Comparison of ENCODE assay signal across 34 cellular contexts in genomic region chr2:75018162-75018561, GRCh38. TPM values are rescaled to one million over a fixed set of nuclear protein-coding genes. Genes with fewer than 3 reads are reported as not detected.
DNase-seq lines count a peak whose midpoint lies in the region; ATAC-seq and TF ChIP-seq lines count a peak whose summit lies in the region.
"Had no signal": no experiment of that assay in that cellular context is flagged by ENCODE, and none has a peak within 500 bp of the region (broad histone marks: within the 10 kb centered on the region; RNA-seq: fewer than 3 reads in every experiment).

No MANE protein-coding gene starts in this region.

- H3K27me3 ChIP-seq in right atrium auricular region: no peaks in the 10 kb centered on the region
- H3K27me3 ChIP-seq: cardiac muscle cell, Peyer's patch, SJCRH30, testis, uterus had no signal

- peaks cover 0 to 2% of the 10 kb centered on the region in 2 donors for H3K4me1 Mint-ChIP-seq in stimulated activated naive B cell treated with anti-CD40 and anti-IgM and Interleukin-4, amounts not matched to agents 10 μg/mL and 1 μg/mL and 100 μg/mL, for 72 hours
- H3K4me1 Mint-ChIP-seq in T-helper 17 cell: no peaks in the 10 kb centered on the region
- H3K4me1 Mint-ChIP-seq: activated naive CD8-positive, alpha-beta T cell treated with anti-CD3 and anti-CD28 coated beads, Interleukin-2, amount 50 U/mL, for 24 hours; CD4-positive, CD25-positive, alpha-beta regulatory T cell; immature natural killer cell; memory B cell; neural crest cell had no signal

- H3K9me3 ChIP-seq in right atrium auricular region (peaks cover 0 to 5% of the 10 kb centered on the region in 2 donors), T-helper 17 cell (ENCODE audit: control insufficient read depth, low read length, poor library complexity, severe bottlenecking) (no peaks in the 10 kb centered on the region)
- H3K9me3 ChIP-seq: Peyer's patch, SJCRH30, testis, uterus had no signal

- H3K27ac Mint-ChIP-seq in stimulated activated naive B cell treated with anti-CD40 and anti-IgM and Interleukin-4, amounts not matched to agents 10 μg/mL and 1 μg/mL and 100 μg/mL, for 72 hours: no peak overlapping the region
- H3K27ac Mint-ChIP-seq in T-helper 17 cell: no peak overlapping the region
- H3K27ac Mint-ChIP-seq: activated naive CD8-positive, alpha-beta T cell treated with anti-CD3 and anti-CD28 coated beads, Interleukin-2, amount 50 U/mL, for 24 hours; CD4-positive, CD25-positive, alpha-beta regulatory T cell; immature natural killer cell; memory B cell had no signal

- no peaks in the 10 kb centered on the region for H3K4me1 ChIP-seq in right atrium auricular region
- H3K4me1 ChIP-seq: parathyroid adenoma, Peyer's patch, testis, uterus had no signal

- peaks cover 4 to 6% of the 10 kb centered on the region in 2 donors for H3K9me3 Mint-ChIP-seq in stimulated activated naive B cell treated with anti-CD40 and anti-IgM and Interleukin-4, amounts not matched to agents 10 μg/mL and 1 μg/mL and 100 μg/mL, for 72 hours

- TF ChIP-seq CTCF in right atrium auricular region (IDR thresholded peaks at IDR 0.05): no peak

- DNase-seq in Right ventricle myocardium superior: no peak
- DNase-seq in right atrium auricular region (ENCODE audit: low spot score): no peak
- DNase-seq in MV-4-11 (lab: John Stamatoyannopoulos, UW): peak; percentile 95
- peak; percentile 85 for DNase-seq in SIG-M5 treated with dmso at 0.1 percent for 504 hours (lab: John Stamatoyannopoulos, UW; ENCODE audit: unreplicated experiment)
- no peak for DNase-seq in stimulated activated naive B cell treated with anti-CD40 and anti-IgM and Interleukin-4, amounts not matched to agents 10 μg/mL and 1 μg/mL and 100 μg/mL, for 72 hours
- DNase-seq in SW 1271 (lab: John Stamatoyannopoulos, UW): no peak
- DNase-seq in T-helper 17 cell: no peak
- DNase-seq in stimulated activated CD4-positive, alpha-beta T cell treated with anti-CD3 and anti-CD28 coated beads, Interleukin-4, amount 100 ng/mL, for 1 hour: no peak
- DNase-seq: 8988T; activated CD4-positive, CD25-positive, alpha-beta regulatory T cell; activated naive CD4-positive, alpha-beta T cell; activated naive CD8-positive, alpha-beta T cell treated with anti-CD3 and anti-CD28 coated beads, Interleukin-2, amount 50 U/mL, for 24 hours; activated T-cell treated with anti-CD3 and anti-CD28 coated beads, Interleukin-2, amount 50 U/mL, for 4 hours; CD4-positive, CD25-positive, alpha-beta regulatory T cell; DND-41; effector CD8-positive, alpha-beta T cell; HCEC 1CT; immature natural killer cell; Karpas-422; left colon; NCI-H1092 treated with DMSO at 0.1 percent for 48 hours; NCI-H1694 treated with DMSO at 0.1 percent for 48 hours; Peyer's patch; SJCRH30; stimulated activated naive CD8-positive, alpha-beta T cell treated with anti-CD3 and anti-CD28 coated beads, Interleukin-15, Interleukin-2, amounts not matched to agents 100 U/mL and 50 U/mL, for 24 hours; T-helper 1 cell; testis; uterus had no signal

- H3K4me3 Mint-ChIP-seq in stimulated activated naive B cell treated with anti-CD40 and anti-IgM and Interleukin-4, amounts not matched to agents 10 μg/mL and 1 μg/mL and 100 μg/mL, for 72 hours: no peak overlapping the region
- H3K4me3 Mint-ChIP-seq in T-helper 17 cell: no peak overlapping the region
- H3K4me3 Mint-ChIP-seq: activated naive CD8-positive, alpha-beta T cell treated with anti-CD3 and anti-CD28 coated beads, Interleukin-2, amount 50 U/mL, for 24 hours; activated T-cell treated with anti-CD3 and anti-CD28 coated beads, Interleukin-2, amount 50 U/mL, for 4 hours; CD4-positive, CD25-positive, alpha-beta regulatory T cell; immature natural killer cell; memory B cell; neural crest cell had no signal

- no peaks in the 10 kb centered on the region for H3K27me3 Mint-ChIP-seq in stimulated activated naive B cell treated with anti-CD40 and anti-IgM and Interleukin-4, amounts not matched to agents 10 μg/mL and 1 μg/mL and 100 μg/mL, for 72 hours
- no peaks in the 10 kb centered on the region for H3K27me3 Mint-ChIP-seq in T-helper 17 cell
- H3K27me3 Mint-ChIP-seq: activated naive CD8-positive, alpha-beta T cell treated with anti-CD3 and anti-CD28 coated beads, Interleukin-2, amount 50 U/mL, for 24 hours; memory B cell had no signal

- H3K4me3 ChIP-seq in right atrium auricular region: no peak overlapping the region
- H3K4me3 ChIP-seq: cardiac muscle cell, coronary artery, Peyer's patch, SJCRH30, smooth muscle cell, testis, uterus had no signal

- ATAC-seq in Right ventricle myocardium superior (ENCODE audit: poor library complexity) (peak; percentile 51), T-helper 17 cell (no peak)
- ATAC-seq in stimulated activated naive B cell treated with anti-CD40 and anti-IgM and Interleukin-4, amounts not matched to agents 10 μg/mL and 1 μg/mL and 100 μg/mL, for 72 hours (replicated peaks): peak; percentile 36 to 54
- ATAC-seq: activated naive CD8-positive, alpha-beta T cell treated with anti-CD3 and anti-CD28 coated beads, Interleukin-2, amount 50 U/mL, for 24 hours; activated T-cell treated with anti-CD3 and anti-CD28 coated beads, Interleukin-2, amount 50 U/mL, for 4 hours; left colon; stimulated activated naive CD8-positive, alpha-beta T cell treated with anti-CD3 and anti-CD28 coated beads, Interleukin-15, Interleukin-2, amounts not matched to agents 100 U/mL and 50 U/mL, for 24 hours had no signal

- H3K36me3 Mint-ChIP-seq in stimulated activated naive B cell treated with anti-CD40 and anti-IgM and Interleukin-4, amounts not matched to agents 10 μg/mL and 1 μg/mL and 100 μg/mL, for 72 hours: peaks cover 0 to 4% of the 10 kb centered on the region in 2 donors
- H3K36me3 Mint-ChIP-seq in T-helper 17 cell (ENCODE audit: low read depth): no peaks in the 10 kb centered on the region
- H3K36me3 Mint-ChIP-seq: CD4-positive, CD25-positive, alpha-beta regulatory T cell; memory B cell had no signal

- no peaks in the 10 kb centered on the region for H3K36me3 ChIP-seq in right atrium auricular region
- H3K36me3 ChIP-seq: cardiac muscle cell, Peyer's patch, SJCRH30, uterus had no signal

- no peak overlapping the region for H3K27ac ChIP-seq in right atrium auricular region
- H3K27ac ChIP-seq: cardiac muscle cell, coronary artery, parathyroid adenoma, Peyer's patch, SJCRH30, testis, uterus had no signal

- intact Hi-C loops in Right ventricle myocardium superior (cut with DNase I): no loop called here

RNA-seq across cellular contexts. Expression of gene POLE4, which starts 59.7 kb away (rescaled TPM):
- total RNA-seq in Right ventricle myocardium superior (48.7 TPM), right atrium auricular region (10 to 100 TPM; 15.1 to 19.8 TPM), T-helper 17 cell (10 to 100 TPM; 27.4 to 39.4 TPM)

Comparison
In these comparisons a context has a peak if more than half of its experiments do, and no peak if none do; other contexts are left out.
1. DNase-seq: peak in MV-4-11 (single experiment) and SIG-M5 treated with dmso at 0.1 percent for 504 hours (single experiment); none in Right ventricle myocardium superior (single experiment), right atrium auricular region (single experiment), stimulated activated naive B cell treated with anti-CD40 and anti-IgM and Interleukin-4, amounts not matched to agents 10 μg/mL and 1 μg/mL and 100 μg/mL, for 72 hours (single experiment), SW 1271 (0 of 2), T-helper 17 cell (0 of 3) and stimulated activated CD4-positive, alpha-beta T cell treated with anti-CD3 and anti-CD28 coated beads, Interleukin-4, amount 100 ng/mL, for 1 hour (single experiment).